10 cellular contexts compared by ENCODE assay signal in genomic region chr22:41915035-41915782, GRCh38. TPM values are rescaled to one million over a fixed set of nuclear protein-coding genes. Genes with fewer than 3 reads are reported as not detected.
DNase-seq lines count a peak whose midpoint lies in the region; ATAC-seq, FAIRE-seq and TF ChIP-seq lines count a peak whose summit lies in the region.
"Had no signal": no experiment of that assay in that cellular context is flagged by ENCODE, and none has a peak within 500 bp of the region (broad histone marks: within the 10 kb centered on the region; RNA-seq: fewer than 3 reads in every experiment).

SHISA8 (minus strand) TSS chr22:41915074; CDS start chr22:41914667, 407 bp downstream.

- DNase-seq in GM18507 (ENCODE audit: extremely low spot score, insufficient read length, low read depth) (no peak), SK-N-MC (ENCODE audit: low read depth, low spot score) (no peak), adrenal gland (peak in 6 of 7 donors; percentile 61 to 74 (median 71)), kidney epithelial cell (ENCODE audit: low read depth) (no peak), NCI-H1694 (lab: John Stamatoyannopoulos, UW) (no peak), urothelium cell line (ENCODE audit: low spot score) (no peak)
- DNase-seq in stimulated activated CD4-positive, alpha-beta T cell treated with anti-CD3 and anti-CD28 coated beads, Interleukin-4, amount 100 ng/mL, for 48 hours (ENCODE audit: low read depth in 2 of 2), result peak; percentile 36 to 52

- H3K27me3 ChIP-seq in adrenal gland (peaks cover 12% of the 10 kb centered on the region), kidney epithelial cell (ENCODE audit: control insufficient read depth, insufficient read depth, low read length) (peaks cover 61% of the 10 kb centered on the region)

- FAIRE-seq in GM18507 (lab: Jason Lieb, UNC) (peak; percentile 69), urothelium cell line (lab: Jason Lieb, UNC) (no peak)

- intact Hi-C loops in adrenal gland (cut with DNase I), result no loop called here

- peak; percentile 29 to 48 for TF ChIP-seq POLR2A in adrenal gland (IDR thresholded peaks at IDR 0.05)

- TF ChIP-seq CTCF in adrenal gland (IDR thresholded peaks at IDR 0.05), result no peak
- TF ChIP-seq CTCF in kidney epithelial cell (IDR thresholded peaks at IDR 0.05; ENCODE audit: insufficient read depth, low read length, poor library complexity, severe bottlenecking), result no peak

- peak within 1 kb of the TSS; percentile 69 for H3K4me3 ChIP-seq in SK-N-MC
- peak within 1 kb of the TSS in 2 of 4 donors; percentile 9 to 79 for H3K4me3 ChIP-seq in adrenal gland
- peak within 1 kb of the TSS; percentile 4 for H3K4me3 ChIP-seq in kidney epithelial cell (ENCODE audit: low read depth, low read length)
- H3K4me3 ChIP-seq: PC-9 had no signal

- ATAC-seq in GM21447 (IDR thresholded peaks at IDR 0.05; ENCODE audit: unreplicated experiment), result no peak

- no peaks in the 10 kb centered on the region for H3K36me3 ChIP-seq in SK-N-MC (ENCODE audit: insufficient read depth, low read length)
- no peaks in the 10 kb centered on the region for H3K36me3 ChIP-seq in adrenal gland (replicated peaks in 1 of 2)
- no peaks in the 10 kb centered on the region for H3K36me3 ChIP-seq in kidney epithelial cell (ENCODE audit: control insufficient read depth, insufficient read depth, low read length)

- WGBS in adrenal gland, 4 donors, result 5 to 16% (median 13%) methylated on average over 4 to 58 of the region's 62 CpGs

- H3K9ac ChIP-seq in SK-N-MC (ENCODE audit: insufficient read length), result no peak within 1 kb of the TSS

- H3K27ac ChIP-seq in SK-N-MC (no peak within 1 kb of the TSS), adrenal gland (peak within 1 kb of the TSS in 2 of 5 donors; percentile 18 to 67)
- H3K27ac ChIP-seq: PC-9 had no signal

- peaks cover 33 to 49% of the 10 kb centered on the region in 2 donors for H3K4me1 ChIP-seq in adrenal gland (replicated peaks in 1 of 2)

- H3K9me3 ChIP-seq in SK-N-MC (ENCODE audit: low read depth, low read length) (no peaks in the 10 kb centered on the region), adrenal gland (replicated peaks in 1 of 3) (no peaks in the 10 kb centered on the region)

RNA-seq across cellular contexts. Expression of gene SHISA8, which starts in this region (rescaled TPM):
- total RNA-seq in adrenal gland (10 to 100 TPM; 15.1 to 55.5 (median 20.6) TPM), kidney epithelial cell (not detected in 2 replicates)
- polyA plus RNA-seq in adrenal gland, result 10 to 100 TPM in 1 of 3 donors, 1 to 10 TPM in 2; 1.4 to 10.8 (median 5.1) TPM
- total RNA-seq: renal cortical epithelial cell had no signal

Comparison
In these comparisons a context has a peak if more than half of its experiments do, and no peak if none do; other contexts are left out.
1. RNA of gene SHISA8 (total RNA-seq): 15.1 to 55.5 TPM in adrenal gland; not detected in kidney epithelial cell; every median in the first group is over 10 times any median in the second.
2. DNase-seq: peak in adrenal gland (6 of 7) and stimulated activated CD4-positive, alpha-beta T cell treated with anti-CD3 and anti-CD28 coated beads, Interleukin-4, amount 100 ng/mL, for 48 hours (2 of 2); none in GM18507 (single experiment), SK-N-MC (single experiment), kidney epithelial cell (single experiment), NCI-H1694 (single experiment) and urothelium cell line (single experiment).